Comparison of ENCODE assay signal across 29 cellular contexts in the genomic region with DNA sequence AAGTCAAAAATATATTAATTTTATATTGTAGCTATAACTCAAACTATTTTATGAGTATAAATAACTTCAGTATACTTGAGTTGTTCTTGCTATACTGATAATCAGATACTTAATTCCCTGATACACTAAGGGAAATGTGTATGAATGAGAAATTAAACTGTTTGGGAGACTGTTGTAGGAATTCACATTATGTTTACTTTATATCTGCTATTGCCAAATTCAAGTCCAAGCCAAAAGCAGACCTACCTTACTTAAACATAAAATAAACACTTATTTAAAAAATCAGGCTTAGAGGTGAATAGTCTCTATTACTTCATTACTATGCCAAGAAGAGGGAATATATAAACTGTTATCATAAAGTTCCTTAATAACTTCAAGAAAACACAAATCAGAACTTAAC.
"Had no signal": no experiment of that assay in that cellular context is flagged by ENCODE, and none has a peak within 500 bp of the region (broad histone marks: within the 10 kb centered on the region; RNA-seq: fewer than 3 reads in every experiment).

No MANE protein-coding gene starts in this region.

- FAIRE-seq: small intestine had no signal

- H3K9me3 ChIP-seq: neutrophil, suprapubic skin had no signal

- H3K27me3 ChIP-seq: ascending aorta, cardiac muscle cell, dorsolateral prefrontal cortex, left lung, neutrophil, stomach, suprapubic skin, tibial artery had no signal

- ATAC-seq: left lung; lower lobe of right lung; sciatic nerve; stimulated activated naive B cell treated with anti-CD40 and anti-IgM and Interleukin-4, amounts not matched to agents 10 μg/mL and 1 μg/mL and 100 μg/mL, for 72 hours had no signal

- H3K4me3 ChIP-seq: ascending aorta, cardiac muscle cell, coronary artery, left lung, lower lobe of right lung, stomach, suprapubic skin, tibial artery had no signal

- DNase-seq: activated CD4-positive, alpha-beta T cell treated with anti-CD3 and anti-CD28 coated beads for 4 hours; activated CD4-positive, alpha-beta T cell treated with anti-CD3 and anti-CD28 coated beads, Interleukin-2, amount 50 U/mL, for 4 hours; activated CD4-positive, CD25-positive, alpha-beta regulatory T cell; activated CD8-positive, alpha-beta memory T cell treated with anti-CD3 and anti-CD28 coated beads, Interleukin-2, amount 50 U/mL, for 4 hours; activated effector memory CD4-positive, alpha-beta T cell treated with anti-CD3 and anti-CD28 coated beads, Interleukin-2, amount 50 U/mL, for 16 hours; activated naive CD4-positive, alpha-beta T cell treated with anti-CD3 and anti-CD28 coated beads for 36 hours; activated naive CD8-positive, alpha-beta T cell treated with anti-CD3 and anti-CD28 coated beads for 36 hours; activated T-cell treated with anti-CD3 and anti-CD28 coated beads, Interleukin-2, amount 50 U/mL, for 1 hour; cerebellar nuclear complex; dorsolateral prefrontal cortex; effector memory CD4-positive, alpha-beta T cell; foreskin melanocyte; kidney glomerular epithelial cell; left lung; lower lobe of right lung; mesendoderm; nephron progenitor cell; small intestine; stimulated activated CD4-positive, alpha-beta T cell treated with anti-CD3 and anti-CD28 coated beads, Interleukin-1b, Interleukin-23, amount 100 ng/mL, for 48 hours; stimulated activated CD4-positive, alpha-beta T cell treated with anti-CD3 and anti-CD28 coated beads, Interleukin-4, amount 100 ng/mL, for 4 hours; stimulated activated naive B cell treated with anti-CD40 and anti-IgM and Interleukin-4, amounts not matched to agents 10 μg/mL and 1 μg/mL and 100 μg/mL, for 72 hours; stomach; tibial artery had no signal

- H3K27ac ChIP-seq: ascending aorta, cardiac muscle cell, coronary artery, dorsolateral prefrontal cortex, left lung, lower lobe of right lung, stomach, suprapubic skin, tibial artery had no signal

- H3K36me3 ChIP-seq: cardiac muscle cell, lower lobe of right lung, neutrophil had no signal
